Comparison of ENCODE assay signal across 1 cellular context in genomic region chr9:268616-269015, GRCh38.
TF ChIP-seq lines count a peak whose summit lies in the region.

No MANE protein-coding gene starts in this region.

TF ChIP-seq in K562, 482 proteins besides CTCF, POLR2A, EP300 and RAD21:
- TF ChIP-seq, protein P1, sequence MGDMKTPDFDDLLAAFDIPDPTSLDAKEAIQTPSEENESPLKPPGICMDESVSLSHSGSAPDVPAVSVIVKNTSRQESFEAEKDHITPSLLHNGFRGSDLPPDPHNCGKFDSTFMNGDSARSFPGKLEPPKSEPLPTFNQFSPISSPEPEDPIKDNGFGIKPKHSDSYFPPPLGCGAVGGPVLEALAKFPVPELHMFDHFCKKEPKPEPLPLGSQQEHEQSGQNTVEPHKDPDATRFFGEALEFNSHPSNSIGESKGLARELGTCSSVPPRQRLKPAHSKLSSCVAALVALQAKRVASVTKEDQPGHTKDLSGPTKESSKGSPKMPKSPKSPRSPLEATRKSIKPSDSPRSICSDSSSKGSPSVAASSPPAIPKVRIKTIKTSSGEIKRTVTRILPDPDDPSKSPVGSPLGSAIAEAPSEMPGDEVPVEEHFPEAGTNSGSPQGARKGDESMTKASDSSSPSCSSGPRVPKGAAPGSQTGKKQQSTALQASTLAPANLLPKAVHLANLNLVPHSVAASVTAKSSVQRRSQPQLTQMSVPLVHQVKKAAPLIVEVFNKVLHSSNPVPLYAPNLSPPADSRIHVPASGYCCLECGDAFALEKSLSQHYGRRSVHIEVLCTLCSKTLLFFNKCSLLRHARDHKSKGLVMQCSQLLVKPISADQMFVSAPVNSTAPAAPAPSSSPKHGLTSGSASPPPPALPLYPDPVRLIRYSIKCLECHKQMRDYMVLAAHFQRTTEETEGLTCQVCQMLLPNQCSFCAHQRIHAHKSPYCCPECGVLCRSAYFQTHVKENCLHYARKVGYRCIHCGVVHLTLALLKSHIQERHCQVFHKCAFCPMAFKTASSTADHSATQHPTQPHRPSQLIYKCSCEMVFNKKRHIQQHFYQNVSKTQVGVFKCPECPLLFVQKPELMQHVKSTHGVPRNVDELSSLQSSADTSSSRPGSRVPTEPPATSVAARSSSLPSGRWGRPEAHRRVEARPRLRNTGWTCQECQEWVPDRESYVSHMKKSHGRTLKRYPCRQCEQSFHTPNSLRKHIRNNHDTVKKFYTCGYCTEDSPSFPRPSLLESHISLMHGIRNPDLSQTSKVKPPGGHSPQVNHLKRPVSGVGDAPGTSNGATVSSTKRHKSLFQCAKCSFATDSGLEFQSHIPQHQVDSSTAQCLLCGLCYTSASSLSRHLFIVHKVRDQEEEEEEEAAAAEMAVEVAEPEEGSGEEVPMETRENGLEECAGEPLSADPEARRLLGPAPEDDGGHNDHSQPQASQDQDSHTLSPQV (IDR thresholded peaks at IDR 0.05) = 0 out of 2 replicates have a peak, but pooled peaks have one; percentile 16
- TF ChIP-seq MTA1 (IDR thresholded peaks at IDR 0.05; ENCODE audit: borderline replicate concordance) = no peak
- no peak for TF ChIP-seq GABPB2 (CRISPR knock-in tag; conservative IDR thresholded peaks at IDR 0.05)
- no peak for TF ChIP-seq ZC3H4 (CRISPR knock-in tag; IDR thresholded peaks at IDR 0.05; ENCODE audit: borderline replicate concordance)
- peak; percentile 58; the same call in 1 of the 2 replicates for TF ChIP-seq ZNF589 (CRISPR knock-in tag; IDR thresholded peaks at IDR 0.05; ENCODE audit: low read depth)
- no peak for TF ChIP-seq ID3 (CRISPR knock-in tag; IDR thresholded peaks at IDR 0.05)
- TF ChIP-seq ID3 (tag; IDR thresholded peaks at IDR 0.05) = 0 out of 2 replicates have a peak, but pooled peaks have one; percentile 30
- TF ChIP-seq DMBX1 (CRISPR knock-in tag; IDR thresholded peaks at IDR 0.05; ENCODE audit: borderline replicate concordance) = peak; percentile 37; the same call in 1 of the 2 replicates
- TF ChIP-seq ZNF165 (CRISPR knock-in tag; IDR thresholded peaks at IDR 0.05; ENCODE audit: borderline replicate concordance) = no peak
- TF ChIP-seq CBFB (CRISPR knock-in tag; IDR thresholded peaks at IDR 0.05) = no peak
